9 cellular contexts compared by ENCODE assay signal in the genomic region with DNA sequence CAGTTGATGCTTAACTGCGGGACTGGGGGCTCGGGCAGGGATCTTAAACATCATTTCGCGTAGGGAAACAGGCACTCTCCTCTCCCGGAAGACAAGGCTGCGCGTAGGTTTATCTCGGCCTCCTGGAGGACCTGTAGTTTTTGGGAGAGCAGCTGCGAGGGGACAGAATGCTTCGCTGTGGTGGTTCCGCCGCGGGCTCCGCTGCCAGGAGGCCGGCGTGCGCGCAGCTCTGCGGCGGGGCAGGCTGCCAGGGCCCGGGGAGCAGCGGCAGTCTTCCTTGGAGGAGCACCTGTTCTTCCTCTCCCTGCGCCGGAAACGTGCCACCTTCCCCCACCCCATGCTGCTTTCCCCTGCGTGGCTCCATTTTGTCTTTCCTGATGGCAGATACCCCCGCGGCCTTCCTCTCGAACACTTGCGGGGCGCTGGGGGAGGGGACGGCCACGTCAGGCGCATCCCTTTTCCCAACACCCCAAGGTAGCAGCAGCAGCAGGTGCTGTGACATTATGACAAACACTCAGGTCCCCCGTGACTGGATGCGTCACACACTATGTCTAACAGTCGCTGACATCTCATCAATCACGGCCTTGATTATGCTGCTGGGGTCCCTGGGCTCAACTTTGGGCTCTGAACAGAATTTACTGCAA.
DNase-seq lines count a peak whose midpoint lies in the region; ATAC-seq, FAIRE-seq and TF ChIP-seq lines count a peak whose summit lies in the region.
"Had no signal": no experiment of that assay in that cellular context is flagged by ENCODE, and none has a peak within 500 bp of the region (broad histone marks: within the 10 kb centered on the region; RNA-seq: fewer than 3 reads in every experiment).

No MANE protein-coding gene starts in this region.

- peak overlapping the region; percentile 35; the same call in 1 of the 2 replicates for H2BK120ac ChIP-seq in IMR-90 (ENCODE audit: low read depth, low read length)

- no peak for TF ChIP-seq RAD21 in IMR-90 (IDR thresholded peaks at IDR 0.05; ENCODE audit: low read length)

- TF ChIP-seq CTCF in IMR-90 (conservative IDR thresholded peaks at IDR 0.05; ENCODE audit: low read depth, low read length) (no peak), brain microvascular endothelial cell (IDR thresholded peaks at IDR 0.05; ENCODE audit: low read depth, low read length, missing control alignments) (no peak), keratinocyte (optimal IDR thresholded peaks at IDR 0.05 in 1 of 3, IDR thresholded peaks at IDR 0.05 in 1 of 3, conservative IDR thresholded peaks at IDR 0.05 in 1 of 3; ENCODE audit: extremely low read depth in 1 of 3, insufficient read depth in 2 of 3, low read length in 3 of 3) (no peak)

- BruUV-seq in IMR-90 (replicated peaks; lab: Mats Ljungman, UMichigan) = no TSS peak

- no peaks in the 10 kb centered on the region for H3K9me3 Mint-ChIP-seq in stimulated activated naive B cell treated with anti-CD40 and anti-IgM and Interleukin-4, amounts not matched to agents 10 μg/mL and 1 μg/mL and 100 μg/mL, for 72 hours

- POLR2A ChIA-PET in IMR-90 (lab: Charles Lee; ENCODE audit: unreplicated experiment) = no interaction called here

- H2AK5ac ChIP-seq in IMR-90 (ENCODE audit: low read depth, low read length) = no peak overlapping the region

- H3K27me3 Mint-ChIP-seq in stimulated activated naive B cell treated with anti-CD40 and anti-IgM and Interleukin-4, amounts not matched to agents 10 μg/mL and 1 μg/mL and 100 μg/mL, for 72 hours = peaks cover 4 to 33% of the 10 kb centered on the region in 2 donors

- H3K56ac ChIP-seq in IMR-90 (ENCODE audit: extremely low read depth, insufficient read depth, low read length) = no peak overlapping the region

- in situ Hi-C loops in IMR-90 (cut with MboI; ENCODE audit: low sequenced_read_pairs) = no loop called here
- in situ Hi-C loops in brain microvascular endothelial cell (cut with HindIII; ENCODE audit: low pct_ligation_motif_present, low sequenced_read_pairs) = no loop called here

- H3K27ac Mint-ChIP-seq in stimulated activated naive B cell treated with anti-CD40 and anti-IgM and Interleukin-4, amounts not matched to agents 10 μg/mL and 1 μg/mL and 100 μg/mL, for 72 hours = peak overlapping the region; percentile 72

- peaks cover 1 to 12% of the 10 kb centered on the region in 2 donors for H3K4me1 Mint-ChIP-seq in stimulated activated naive B cell treated with anti-CD40 and anti-IgM and Interleukin-4, amounts not matched to agents 10 μg/mL and 1 μg/mL and 100 μg/mL, for 72 hours

- no peak overlapping the region for H2BK5ac ChIP-seq in IMR-90 (ENCODE audit: low read depth, low read length, poor library complexity, severe bottlenecking)

- H3K18ac ChIP-seq in IMR-90 (ENCODE audit: low read depth, low read length) = no peak overlapping the region

- dilution Hi-C loops in IMR-90 (cut with HindIII; ENCODE audit: low sequenced_read_pairs, unreplicated experiment) = no loop called here
- dilution Hi-C loops in keratinocyte (cut with MboI; ENCODE audit: extremely low pct_ligation_motif_present, low sequenced_read_pairs) = no loop called here

- peak overlapping the region; percentile 83 for H2AFZ ChIP-seq in IMR-90 (replicated peaks; ENCODE audit: low read length, poor library complexity)
- H2AFZ ChIP-seq in keratinocyte (ENCODE audit: control insufficient read depth, low read length) = peak overlapping the region; percentile 60

- CTCF ChIA-PET in IMR-90 (lab: Yijun Ruan, JAX) = no interaction called here

- DNase-seq in IMR-90 = peak; percentile 1
- peak; percentile 0 for DNase-seq in brain microvascular endothelial cell
- DNase-seq in keratinocyte (ENCODE audit: low read depth, low spot score) = no peak
- no peak for DNase-seq in stimulated activated naive B cell treated with anti-CD40 and anti-IgM and Interleukin-4, amounts not matched to agents 10 μg/mL and 1 μg/mL and 100 μg/mL, for 72 hours
- no peak for DNase-seq in GM19239 (ENCODE audit: insufficient read length, low spot score)
- DNase-seq in GF-D8 (lab: John Stamatoyannopoulos, UW) = no peak
- DNase-seq in AML-193 (lab: John Stamatoyannopoulos, UW) = no peak
- no peak for DNase-seq in stimulated activated CD4-positive, alpha-beta T cell treated with anti-CD3 and anti-CD28 coated beads, Interleukin-1b, Interleukin-23, amount 100 ng/mL, for 48 hours

- H3K4me1 ChIP-seq in IMR-90 (ENCODE audit: control insufficient read depth, insufficient read depth, low read length) (no peaks in the 10 kb centered on the region), keratinocyte (ENCODE audit: control insufficient read depth, extremely low read depth, insufficient read depth, low read length) (no peaks in the 10 kb centered on the region)
- H3K4me1 ChIP-seq: SJSA1 had no signal

- no peak overlapping the region for H2BK20ac ChIP-seq in IMR-90 (ENCODE audit: low read depth, low read length)

- no peak overlapping the region for H2BK15ac ChIP-seq in IMR-90 (ENCODE audit: low read depth, low read length)

- H3K36me3 ChIP-seq in IMR-90 (ENCODE audit: control insufficient read depth, insufficient read depth, low read length) (no peaks in the 10 kb centered on the region), brain microvascular endothelial cell (replicated peaks) (no peaks in the 10 kb centered on the region), keratinocyte (ENCODE audit: control insufficient read depth in 2 of 2, extremely low read depth in 1 of 2, insufficient read depth in 2 of 2, low read length in 2 of 2) (no peaks in the 10 kb centered on the region)
- H3K36me3 ChIP-seq: SJSA1 had no signal

- intact Hi-C loops in IMR-90 (cut with micrococcal nuclease) = loop anchor here (5.0 kb wide), 1 partner anchor 120 kb away; no protein-coding TSS in a partner anchor

- ATAC-seq in IMR-90 (ENCODE audit: low read depth) = peak; percentile 73
- peak in 1 of 2 donors; percentile 21 for ATAC-seq in stimulated activated naive B cell treated with anti-CD40 and anti-IgM and Interleukin-4, amounts not matched to agents 10 μg/mL and 1 μg/mL and 100 μg/mL, for 72 hours (replicated peaks)

- H3K27ac ChIP-seq in IMR-90 (ENCODE audit: insufficient read depth, low read length) (no peak overlapping the region), brain microvascular endothelial cell (no peak overlapping the region), keratinocyte (ENCODE audit: control insufficient read depth, insufficient read depth, low read length) (no peak overlapping the region)
- H3K27ac ChIP-seq: SJSA1 had no signal

- no peaks in the 10 kb centered on the region for H3K79me1 ChIP-seq in IMR-90 (ENCODE audit: low read depth in 1 of 2, low read length in 2 of 2)

- FAIRE-seq in keratinocyte (lab: Jason Lieb, UNC) (no peak), GM19239 (lab: Jason Lieb, UNC) (no peak)

- no peak overlapping the region for H3K14ac ChIP-seq in IMR-90 (replicated peaks; ENCODE audit: low read depth, low read length)

- H3K4me2 ChIP-seq in IMR-90 (ENCODE audit: low read depth, low read length) (peak overlapping the region; percentile 58), keratinocyte (ENCODE audit: control insufficient read depth, extremely low read depth, insufficient read depth, low read depth, low read length) (peak overlapping the region; percentile 61)

- no peaks in the 10 kb centered on the region for H3K9me3 ChIP-seq in IMR-90 (ENCODE audit: control insufficient read depth, insufficient read depth, low read length)
- H3K9me3 ChIP-seq in keratinocyte (ENCODE audit: control insufficient read depth, low read depth, low read length) = no peaks in the 10 kb centered on the region
- H3K9me3 ChIP-seq: SJSA1 had no signal

- no peak overlapping the region for H3K23ac ChIP-seq in IMR-90 (ENCODE audit: low read depth, low read length)

- no peaks in the 10 kb centered on the region for H3K36me3 Mint-ChIP-seq in stimulated activated naive B cell treated with anti-CD40 and anti-IgM and Interleukin-4, amounts not matched to agents 10 μg/mL and 1 μg/mL and 100 μg/mL, for 72 hours

- no peaks in the 10 kb centered on the region for H3K79me2 ChIP-seq in keratinocyte (ENCODE audit: control insufficient read depth, insufficient read depth, low read length)

- peaks cover 7% of the 10 kb centered on the region for H3K27me3 ChIP-seq in IMR-90 (ENCODE audit: control insufficient read depth, insufficient read depth, low read length)
- H3K27me3 ChIP-seq in brain microvascular endothelial cell (replicated peaks) = no peaks in the 10 kb centered on the region
- H3K27me3 ChIP-seq in keratinocyte (ENCODE audit: control insufficient read depth, extremely low read depth, insufficient read depth, low read length) = peaks cover 18% of the 10 kb centered on the region
- H3K27me3 ChIP-seq: SJSA1 had no signal

- no peak overlapping the region for H4K5ac ChIP-seq in IMR-90 (ENCODE audit: low read depth, low read length)

- H3K9me1 ChIP-seq in IMR-90 (ENCODE audit: insufficient read depth, low read length) (no peaks in the 10 kb centered on the region), keratinocyte (ENCODE audit: control insufficient read depth, extremely low read depth, insufficient read depth, low read length) (no peaks in the 10 kb centered on the region)

- no peak for TF ChIP-seq POLR2A in IMR-90 (IDR thresholded peaks at IDR 0.05; ENCODE audit: low read depth, low read length)

- H4K20me1 ChIP-seq in IMR-90 (ENCODE audit: insufficient read depth, low read length) = no peaks in the 10 kb centered on the region
- no peaks in the 10 kb centered on the region for H4K20me1 ChIP-seq in keratinocyte (ENCODE audit: control insufficient read depth, extremely low read depth, insufficient read depth, low read length)

- H2AK9ac ChIP-seq in IMR-90 (replicated peaks; ENCODE audit: low read depth, low read length, poor library complexity) = no peak overlapping the region

- peak overlapping the region in 1 of 2 experiments; percentile 8; a peak in 1 of 4 replicates for H4K8ac ChIP-seq in IMR-90 (ENCODE audit: low read depth in 2 of 2, low read length in 2 of 2)

- H4K91ac ChIP-seq in IMR-90 (ENCODE audit: insufficient read depth, low read depth, low read length) = no peak overlapping the region

- H3K4ac ChIP-seq in IMR-90 (ENCODE audit: low read depth, low read length) = no peak overlapping the region

- peak overlapping the region; percentile 52 to 67 for H3K4me3 Mint-ChIP-seq in stimulated activated naive B cell treated with anti-CD40 and anti-IgM and Interleukin-4, amounts not matched to agents 10 μg/mL and 1 μg/mL and 100 μg/mL, for 72 hours

- WGBS in IMR-90 (ENCODE audit: extremely low coverage in 2 of 2, insufficient read length in 1 of 2), 2 experiments = 10% methylated on average over 14 of the region's 38 CpGs; no CpG with 5 or more reads in 1 of the 2 experiments

- H3K4me3 ChIP-seq in IMR-90 (ENCODE audit: insufficient read depth, low read depth, low read length) = peak overlapping the region; percentile 13
- H3K4me3 ChIP-seq in brain microvascular endothelial cell (ENCODE audit: low read depth, low read length) = peak overlapping the region; percentile 35
- peak overlapping the region in 1 of 3 experiments; percentile 2 for H3K4me3 ChIP-seq in keratinocyte (ENCODE audit: control insufficient read depth in 2 of 3, extremely low read depth in 1 of 3, insufficient read depth in 2 of 3, low read depth in 1 of 3, low read length in 3 of 3)
- H3K4me3 ChIP-seq: SJSA1 had no signal

- no peak overlapping the region for H3K9ac ChIP-seq in IMR-90 (ENCODE audit: low read depth, low read length)
- no peak overlapping the region for H3K9ac ChIP-seq in keratinocyte (ENCODE audit: control insufficient read depth, extremely low read depth, insufficient read depth, low read length)

Comparison
In these comparisons a context has a peak if more than half of its experiments do, and no peak if none do; other contexts are left out.
1. DNase-seq: peak in IMR-90 (single experiment) and brain microvascular endothelial cell (single experiment); none in keratinocyte (single experiment), stimulated activated naive B cell treated with anti-CD40 and anti-IgM and Interleukin-4, amounts not matched to agents 10 μg/mL and 1 μg/mL and 100 μg/mL, for 72 hours (single experiment), GM19239 (single experiment), GF-D8 (single experiment), AML-193 (0 of 2) and stimulated activated CD4-positive, alpha-beta T cell treated with anti-CD3 and anti-CD28 coated beads, Interleukin-1b, Interleukin-23, amount 100 ng/mL, for 48 hours (single experiment).